8 cellular contexts compared by ENCODE assay signal in genomic region chr7:121313793-121314676, GRCh38. TPM values are rescaled to one million over a fixed set of nuclear protein-coding genes. Genes with fewer than 3 reads are reported as not detected.
A peak's percentile ranks its signal among the peaks of the same experiment; 100 is the strongest.
DNase-seq lines count a peak whose midpoint lies in the region; ATAC-seq, FAIRE-seq and TF ChIP-seq lines count a peak whose summit lies in the region.

No MANE protein-coding gene starts in this region.

- H3K4me2 ChIP-seq in K562 (ENCODE audit: insufficient read depth, low read length) = no peak overlapping the region

- H3K9ac ChIP-seq in K562 (ENCODE audit: insufficient read depth in 1 of 2, low read depth in 2 of 2, low read length in 2 of 2) = no peak overlapping the region

- H3K4me1 ChIP-seq in K562 (replicated peaks in 1 of 2; ENCODE audit: control insufficient read depth in 2 of 2, insufficient read depth in 2 of 2, low read length in 2 of 2) (no peaks in the 10 kb centered on the region), suprapubic skin (peaks cover 18% of the 10 kb centered on the region)

- DNase-seq in HEK293T (ENCODE audit: extremely low spot score) = peak; percentile 51
- peak; percentile 97 for DNase-seq in NCI-H1105 (lab: John Stamatoyannopoulos, UW)
- no peak for DNase-seq in K562 (ENCODE audit: extremely low read depth in 1 of 4, low spot score in 3 of 4)
- no peak for DNase-seq in suprapubic skin (ENCODE audit: low spot score in 2 of 2)
- DNase-seq in substantia nigra (lab: John Stamatoyannopoulos, UW) = no peak
- DNase-seq in GDM1 (lab: John Stamatoyannopoulos, UW) = no peak
- DNase-seq in stimulated activated CD4-positive, alpha-beta T cell treated with anti-CD3 and anti-CD28 coated beads, Interleukin-1b, Interleukin-23, amount 100 ng/mL, for 48 hours = no peak

- TF ChIP-seq EP300 in K562 (IDR thresholded peaks at IDR 0.05; ENCODE audit: low read length) (no peak), suprapubic skin (IDR thresholded peaks at IDR 0.05) (no peak)

- no peak for TF ChIP-seq POLR2A in K562 (conservative IDR thresholded peaks at IDR 0.05)
- no peak for TF ChIP-seq POLR2A in suprapubic skin (IDR thresholded peaks at IDR 0.05)

- WGBS in K562 (ENCODE audit: insufficient coverage, low coverage, missing lambda C conversion rate) = 2% methylated on average over 9 of the region's 9 CpGs
- WGBS in suprapubic skin = 27% methylated on average over 9 of the region's 9 CpGs

- no peak overlapping the region for H2AFZ ChIP-seq in K562 (ENCODE audit: low read depth, low read length)

- H4K20me1 ChIP-seq in K562 (replicated peaks; ENCODE audit: control insufficient read depth, insufficient read depth, low read length) = no peaks in the 10 kb centered on the region

- H3K4me3 ChIP-seq in K562 (no peak overlapping the region), suprapubic skin (peak overlapping the region; percentile 22)

- no peaks in the 10 kb centered on the region for H3K36me3 ChIP-seq in K562 (ENCODE audit: control insufficient read depth, insufficient read depth, low read length)
- no peaks in the 10 kb centered on the region for H3K36me3 ChIP-seq in suprapubic skin

- intact Hi-C loops in K562 (cut with micrococcal nuclease) = no loop called here

- in situ Hi-C loops in K562 (cut with MboI) = loop anchor here (10.0 kb wide), 1 partner anchor 519 kb away; no protein-coding TSS in a partner anchor

- H3K27me3 ChIP-seq in K562 (ENCODE audit: control insufficient read depth in 2 of 2, insufficient read depth in 2 of 2, low read length in 2 of 2) (peaks cover 9 to 13% of the 10 kb centered on the region in 2 experiments), suprapubic skin (no peaks in the 10 kb centered on the region)

- peak in 1 of 2 experiments; percentile 19; a peak in 1 of 4 replicates for TF ChIP-seq RAD21 in K562 (CRISPR knock-in tag; conservative IDR thresholded peaks at IDR 0.05 in 1 of 2, IDR thresholded peaks at IDR 0.05 in 1 of 2)

- H3K9me1 ChIP-seq in K562 (ENCODE audit: control insufficient read depth, insufficient read depth, low read length) = no peaks in the 10 kb centered on the region

- no peaks in the 10 kb centered on the region for H3K9me3 ChIP-seq in K562 (replicated peaks; ENCODE audit: control insufficient read depth, insufficient read depth, low read depth, low read length)
- H3K9me3 ChIP-seq in suprapubic skin = no peaks in the 10 kb centered on the region

- H3K79me2 ChIP-seq in K562 (ENCODE audit: control insufficient read depth, insufficient read depth, low read length) = no peaks in the 10 kb centered on the region

- peak; percentile 51 for ATAC-seq in K562

- no TSS peak for BruUV-seq in K562 (replicated peaks; lab: Mats Ljungman, UMichigan)

- no peak for FAIRE-seq in K562 (lab: Jason Lieb, UNC)

- POLR2A ChIA-PET in HEK293T (lab: Yijun Ruan, JAX) = no interaction called here
- POLR2A ChIA-PET in K562 (lab: Yijun Ruan, JAX) = interaction anchor here (0.6 to 1.1 kb wide), 3 partner anchors 13 to 21 kb away, joined by 3 to 4 read pairs (median 3); no protein-coding TSS in a partner anchor

- CTCF ChIA-PET in HEK293T (lab: Yijun Ruan, JAX) (interaction anchor here (0.7 to 0.9 kb wide), 2 partner anchors 14 to 16 kb away, joined by 3 to 4 read pairs; no protein-coding TSS in a partner anchor), K562 (lab: Yijun Ruan, JAX; ENCODE audit: low intra/inter-chr PET ratio) (no interaction called here)

- H3K27ac ChIP-seq in K562 (ENCODE audit: extremely low read depth, low read depth, low read length) (no peak overlapping the region), suprapubic skin (peak overlapping the region; percentile 34), substantia nigra (ENCODE audit: low read depth, low read length, poor library complexity, severe bottlenecking) (no peak overlapping the region)

- TF ChIP-seq CTCF in GM12873 (IDR thresholded peaks at IDR 0.05; ENCODE audit: insufficient read depth, low read depth, low read length, missing control alignments) = peak; percentile 12
- TF ChIP-seq CTCF in K562 (IDR thresholded peaks at IDR 0.05 in 2 of 3, conservative IDR thresholded peaks at IDR 0.05 in 1 of 3; ENCODE audit: insufficient read depth in 2 of 3, low read depth in 1 of 3, low read length in 3 of 3) = no peak
- no peak for TF ChIP-seq CTCF in suprapubic skin (IDR thresholded peaks at IDR 0.05)

TF ChIP-seq in HEK293T, 16 proteins besides CTCF, POLR2A, EP300 and RAD21:
- TF ChIP-seq L3MBTL2 (conservative IDR thresholded peaks at IDR 0.05) (peak; percentile 52; the same call in 1 of the 2 replicates), ARNT (IDR thresholded peaks at IDR 0.05) (peak; percentile 73), NFRKB (IDR thresholded peaks at IDR 0.05) (no peak), TARDBP (IDR thresholded peaks at IDR 0.05) (no peak), CTBP1 (IDR thresholded peaks at IDR 0.05; ENCODE audit: borderline replicate concordance) (0 out of 2 replicates have a peak, but pooled peaks have one; percentile 67), LEF1 (IDR thresholded peaks at IDR 0.05; ENCODE audit: borderline replicate concordance) (0 out of 2 replicates have a peak, but pooled peaks have one; percentile 60), FOXM1 (IDR thresholded peaks at IDR 0.05; ENCODE audit: borderline replicate concordance) (no peak)
- TF ChIP-seq, protein P1, sequence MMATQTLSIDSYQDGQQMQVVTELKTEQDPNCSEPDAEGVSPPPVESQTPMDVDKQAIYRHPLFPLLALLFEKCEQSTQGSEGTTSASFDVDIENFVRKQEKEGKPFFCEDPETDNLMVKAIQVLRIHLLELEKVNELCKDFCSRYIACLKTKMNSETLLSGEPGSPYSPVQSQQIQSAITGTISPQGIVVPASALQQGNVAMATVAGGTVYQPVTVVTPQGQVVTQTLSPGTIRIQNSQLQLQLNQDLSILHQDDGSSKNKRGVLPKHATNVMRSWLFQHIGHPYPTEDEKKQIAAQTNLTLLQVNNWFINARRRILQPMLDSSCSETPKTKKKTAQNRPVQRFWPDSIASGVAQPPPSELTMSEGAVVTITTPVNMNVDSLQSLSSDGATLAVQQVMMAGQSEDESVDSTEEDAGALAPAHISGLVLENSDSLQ (IDR thresholded peaks at IDR 0.05) = peak; percentile 96

TF ChIP-seq in K562, 482 proteins besides CTCF, POLR2A, EP300 and RAD21:
- no peak for TF ChIP-seq MAFF (IDR thresholded peaks at IDR 0.05; ENCODE audit: low read length)
- peak; percentile 48 for TF ChIP-seq MEIS2 (IDR thresholded peaks at IDR 0.05; ENCODE audit: partially characterized antibody)
- no peak for TF ChIP-seq ZNF174 (CRISPR knock-in tag; IDR thresholded peaks at IDR 0.05)
- TF ChIP-seq PBX2 (CRISPR knock-in tag; IDR thresholded peaks at IDR 0.05; ENCODE audit: low read depth) = no peak
- TF ChIP-seq PBX2 (tag; conservative IDR thresholded peaks at IDR 0.05; ENCODE audit: low read depth) = peak; percentile 65

RNA-seq across cellular contexts. Expression of gene WNT16, which starts 14.8 kb away (rescaled TPM):
- not detected in 2 replicates for total RNA-seq in K562 (2011; cell fraction: chromatin; rRNA removed; ENCODE audit: low replicate concordance)
- total RNA-seq in K562 (2011; cell fraction: nucleolus; rRNA removed) = not detected in 2 replicates
- not detected in 2 replicates for total RNA-seq in K562 (2011; cell fraction: nucleoplasm; rRNA removed)
- total RNA-seq in K562 (2014; rRNA removed) (not detected in 2 replicates), K562 (2014; rRNA removed; fragmentation: Illumina TruSeq; extraction: Trizol) (not detected in 2 replicates), K562 (2015; rRNA removed; fragmentation: Illumina TruSeq; extraction: Trizol) (not detected in 2 replicates), K562 (2021) (not detected in 2 replicates), suprapubic skin (10 to 100 TPM; 11.6 to 28.8 (median 18.3) TPM)
- polyA plus RNA-seq in K562 (2011; rRNA removed) (not detected in 2 replicates), K562 (2014; fragmentation: Illumina TruSeq; extraction: Trizol) (not detected in 2 replicates), K562 (2014; fragmentation: Nextera tagmentation; extraction: Ambion mirVana) (under 1 TPM; 0.06 to 0.07 TPM), K562 (2014; rRNA removed) (not detected in 2 replicates)
- polyA plus RNA-seq in K562 (2011; cell fraction: cytosol; rRNA removed) = not detected in 2 replicates
- not detected in 2 replicates for polyA plus RNA-seq in K562 (2011; cell fraction: nucleus; rRNA removed)
- 0.05 and 0.15 TPM in 2 replicates for polyA plus RNA-seq in K562 (2012)
- not detected in 2 replicates for polyA minus RNA-seq in K562 (2011; rRNA and poly(A)+ RNA removed)
- not detected in 2 replicates for polyA minus RNA-seq in K562 (2011; cell fraction: cytosol; rRNA and poly(A)+ RNA removed)
- polyA minus RNA-seq in K562 (2011; cell fraction: nucleus; rRNA and poly(A)+ RNA removed) = not detected in 2 replicates

Comparison
In these comparisons a context has a peak if more than half of its experiments do, and no peak if none do; other contexts are left out.
1. DNase-seq: peak in HEK293T (single experiment) and NCI-H1105 (single experiment); none in K562 (0 of 4), suprapubic skin (0 of 2), substantia nigra (0 of 49), GDM1 (single experiment) and stimulated activated CD4-positive, alpha-beta T cell treated with anti-CD3 and anti-CD28 coated beads, Interleukin-1b, Interleukin-23, amount 100 ng/mL, for 48 hours (single experiment).
2. RNA of gene WNT16, which starts 14.8 kb away (total RNA-seq): 11.6 to 28.8 TPM in suprapubic skin; not detected in K562; every median in the first group is over 10 times any median in the second.